ENCODE assay signal across 1 cellular context in genomic region chr6:121441477-121441876, GRCh38.
TF ChIP-seq lines count a peak whose summit lies in the region.

No MANE protein-coding gene starts in this region.

TF ChIP-seq in GM23338, 12 proteins besides CTCF, POLR2A, EP300 and RAD21 (continued from another document):
- TF ChIP-seq ETS1 (IDR thresholded peaks at IDR 0.05) (no peak), NANOG (IDR thresholded peaks at IDR 0.05; ENCODE audit: borderline replicate concordance) (no peak), STAT1 (IDR thresholded peaks at IDR 0.05; ENCODE audit: unreplicated experiment) (no peak), ZNF462 (CRISPR knock-in tag; IDR thresholded peaks at IDR 0.05) (no peak)
